ENCODE assay signal across 8 cellular contexts in genomic region chr14:99884834-99885648, GRCh38.
A peak's percentile ranks its signal among the peaks of the same experiment; 100 is the strongest.
DNase-seq lines count a peak whose midpoint lies in the region; ATAC-seq, FAIRE-seq and TF ChIP-seq lines count a peak whose summit lies in the region.

No MANE protein-coding gene starts in this region.

- in situ Hi-C loops in T47D (cut with HindIII; ENCODE audit: low pct_unique_long_range_greater_than_20kb, low sequenced_read_pairs): no loop called here

- TF ChIP-seq POLR2A in testis (IDR thresholded peaks at IDR 0.05): no peak
- TF ChIP-seq POLR2A in lower leg skin (IDR thresholded peaks at IDR 0.05): no peak

- TF ChIP-seq CTCF in AG04449 (IDR thresholded peaks at IDR 0.05; ENCODE audit: insufficient read depth, low read length, missing control alignments) (peak; percentile 42), testis (IDR thresholded peaks at IDR 0.05) (peak; percentile 59 to 69 (median 68)), lower leg skin (IDR thresholded peaks at IDR 0.05) (peak in 1 of 3 donors; percentile 15)

- peak; percentile 100 for FAIRE-seq in islet of Langerhans (lab: Jason Lieb, UNC)

- peak; percentile 61 for ATAC-seq in HG03520 (IDR thresholded peaks at IDR 0.05; ENCODE audit: unreplicated experiment)

- intact Hi-C loops in testis (cut with DNase I; ENCODE audit: low total_unique reads): loop anchor here (5.0 kb wide), 1 partner anchor 153 kb away; no protein-coding TSS in a partner anchor
- intact Hi-C loops in lower leg skin (cut with DNase I; ENCODE audit: low total_unique reads): loop anchor here (5.0 to 10.0 kb wide), 3 partner anchors 153 to 370 kb away; partner anchors contain the start of gene CYP46A1

- H3K4me1 ChIP-seq in testis: no peaks in the 10 kb centered on the region

- WGBS in testis, 2 donors: 59 to 61% methylated on average over 7 of the region's 7 CpGs
- 50 to 53% methylated on average over 7 of the region's 7 CpGs for WGBS in lower leg skin, 2 donors

- H3K9me3 ChIP-seq in testis: no peaks in the 10 kb centered on the region

- H3K4me3 ChIP-seq in AG04449 (ENCODE audit: low read depth, low read length): no peak overlapping the region
- H3K4me3 ChIP-seq in testis: no peak overlapping the region
- H3K4me3 ChIP-seq in lower leg skin (ENCODE audit: low read depth, poor library complexity, severe bottlenecking): no peak overlapping the region

- no peak overlapping the region for H3K27ac ChIP-seq in testis

- CTCF ChIA-PET in AG04449 (lab: Yijun Ruan, JAX): interaction anchor here (0.6 to 20.7 kb wide), 49 partner anchors 9 to 369 kb away, joined by 3 to 325 read pairs (median 4); partner anchors contain the start of gene CYP46A1

- no peak for DNase-seq in AG04449 (ENCODE audit: low read depth, low spot score)
- peak; percentile 77 for DNase-seq in GM03348 (ENCODE audit: low spot score)
- DNase-seq in NCI-H748 (lab: John Stamatoyannopoulos, UW; ENCODE audit: unreplicated experiment): peak; percentile 74
- DNase-seq in T47D (ENCODE audit: low read depth in 1 of 2, low spot score in 1 of 2): peak; percentile 67 to 80
- DNase-seq in testis: peak; percentile 46
- DNase-seq in lower leg skin (ENCODE audit: low spot score in 2 of 2): no peak

- POLR2A ChIA-PET in AG04449 (lab: Yijun Ruan, JAX): no interaction called here

- no peaks in the 10 kb centered on the region for H3K27me3 ChIP-seq in testis

- H3K36me3 ChIP-seq in testis (ENCODE audit: low read depth, missing control alignments): no peaks in the 10 kb centered on the region

Comparison
In these comparisons a context has a peak if more than half of its experiments do, and no peak if none do; other contexts are left out.
1. DNase-seq: peak in GM03348 (single experiment), NCI-H748 (single experiment), T47D (2 of 2) and testis (single experiment); none in AG04449 (single experiment) and lower leg skin (0 of 2).